8 cellular contexts compared by ENCODE assay signal in the genomic region with DNA sequence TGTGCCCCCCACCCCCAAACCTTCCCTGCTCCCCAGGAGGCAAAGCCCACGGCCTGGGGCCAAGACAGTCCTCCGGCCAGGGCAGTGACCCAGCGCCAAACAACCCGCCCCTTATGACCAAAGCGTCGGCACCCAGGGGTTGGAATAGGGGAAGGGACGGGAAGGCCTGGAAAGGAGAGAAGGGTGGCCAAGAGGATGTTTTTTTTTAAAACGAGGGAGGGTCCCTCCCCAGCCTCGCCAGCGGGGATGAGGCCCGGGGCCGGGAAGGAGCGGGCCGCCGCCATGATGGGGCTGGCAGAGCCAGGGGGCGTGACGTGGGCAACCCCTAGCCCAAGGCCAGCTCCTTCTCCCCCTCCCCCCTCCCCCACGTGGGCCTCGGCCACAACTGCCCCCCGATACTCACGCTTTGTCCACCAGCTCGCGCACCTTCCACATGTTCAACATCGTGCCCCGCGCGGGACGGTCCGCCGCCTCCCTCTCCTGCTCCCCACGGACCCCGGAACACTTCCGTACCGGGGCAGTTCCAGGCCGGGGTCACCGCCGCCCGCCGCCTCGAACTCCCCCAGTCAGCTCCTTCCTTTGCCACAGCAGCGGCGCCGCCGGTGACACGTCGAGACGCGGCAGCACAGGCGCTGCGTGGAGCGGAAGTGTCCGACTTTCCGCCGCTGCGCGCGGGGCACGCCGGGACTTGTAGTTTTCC. TPM values are rescaled to one million over a fixed set of nuclear protein-coding genes. Genes with fewer than 3 reads are reported as not detected.
DNase-seq lines count a peak whose midpoint lies in the region; ATAC-seq and TF ChIP-seq lines count a peak whose summit lies in the region.

A gene (minus strand): TSS at position 619 of the 700 bp plus-strand sequence. CDS start 175 bp downstream, at position 444.

- WGBS in prostate gland = 1% methylated on average over 56 of the region's 59 CpGs

- TF ChIP-seq CTCF in GM12874 (IDR thresholded peaks at IDR 0.05; ENCODE audit: insufficient read depth, low read depth, low read length) (0 out of 2 replicates have a peak, but pooled peaks have one; percentile 4), left ventricle myocardium inferior (IDR thresholded peaks at IDR 0.05; ENCODE audit: borderline replicate concordance) (no peak), prostate gland (IDR thresholded peaks at IDR 0.05) (peak in 1 of 4 experiments; percentile 30)

- TF ChIP-seq POLR2A in prostate gland (IDR thresholded peaks at IDR 0.05) = peak; percentile 82

- H3K27me3 ChIP-seq in left ventricle myocardium inferior (ENCODE audit: low read depth) (no peaks in the 10 kb centered on the region), prostate gland (replicated peaks; ENCODE audit: insufficient read depth) (no peaks in the 10 kb centered on the region)

- DNase-seq in NCI-H146 treated with DMSO at 0.1 percent for 48 hours (lab: John Stamatoyannopoulos, UW; ENCODE audit: unreplicated experiment) = peak; percentile 38
- DNase-seq in T-helper 2 cell = peak; percentile 75 to 94 (median 80)
- DNase-seq in left ventricle myocardium inferior = peak; percentile 94
- DNase-seq in prostate gland (ENCODE audit: low spot score) = peak; percentile 82
- peak; percentile 93 for DNase-seq in ureter (ENCODE audit: low spot score)

- peak; percentile 64 for ATAC-seq in HG02798 (IDR thresholded peaks at IDR 0.05; ENCODE audit: poor library complexity, unreplicated experiment)

- H3K27ac ChIP-seq in angular gyrus (ENCODE audit: low read depth, low read length) = peak within 1 kb of the TSS; percentile 22
- peak within 1 kb of the TSS; percentile 90 for H3K27ac ChIP-seq in left ventricle myocardium inferior (replicated peaks)
- peak within 1 kb of the TSS; percentile 72 to 80 for H3K27ac ChIP-seq in prostate gland

- H3K36me3 ChIP-seq in left ventricle myocardium inferior (no peaks in the 10 kb centered on the region), prostate gland (no peaks in the 10 kb centered on the region)

- H3K4me3 ChIP-seq in left ventricle myocardium inferior = peak within 1 kb of the TSS; percentile 92
- H3K4me3 ChIP-seq in prostate gland = peak within 1 kb of the TSS; percentile 87 to 93

- H3K4me1 ChIP-seq in left ventricle myocardium inferior = peaks cover 55% of the 10 kb centered on the region
- H3K4me1 ChIP-seq in prostate gland (replicated peaks) = peaks cover 4% of the 10 kb centered on the region

- H3K9me3 ChIP-seq in left ventricle myocardium inferior (replicated peaks) = no peaks in the 10 kb centered on the region
- no peaks in the 10 kb centered on the region for H3K9me3 ChIP-seq in prostate gland

- intact Hi-C loops in left ventricle myocardium inferior (cut with micrococcal nuclease) (loop anchor here (5.0 kb wide), 1 partner anchor 36 kb away; no protein-coding TSS in a partner anchor), prostate gland (cut with DNase I) (loop anchor here (2.0 to 10.0 kb wide), 3 partner anchors 36 to 90 kb away; no protein-coding TSS in a partner anchor)

RNA-seq across cellular contexts. Expression of the gene that starts here (rescaled TPM):
- total RNA-seq in left ventricle myocardium inferior (48.6 TPM), prostate gland (10 to 100 TPM; 65.1 to 84.5 TPM), ureter (131 TPM)

Comparison
In these comparisons a context has a peak if more than half of its experiments do, and no peak if none do; other contexts are left out.
1. Peak in every context shown above with its lines: DNase-seq, ATAC-seq, H3K4me3 ChIP-seq and H3K27ac ChIP-seq.
2. DNase-seq: peak in every context shown above with its lines; median percentile 94 in left ventricle myocardium inferior; 93 in ureter; 82 in prostate gland; 80 in T-helper 2 cell; 38 in NCI-H146 treated with DMSO at 0.1 percent for 48 hours.
3. H3K27ac ChIP-seq: peak in every context shown above with its lines; median percentile 90 in left ventricle myocardium inferior; 76 in prostate gland; 22 in angular gyrus.